ENCODE assay signal across 25 cellular contexts in the genomic region with DNA sequence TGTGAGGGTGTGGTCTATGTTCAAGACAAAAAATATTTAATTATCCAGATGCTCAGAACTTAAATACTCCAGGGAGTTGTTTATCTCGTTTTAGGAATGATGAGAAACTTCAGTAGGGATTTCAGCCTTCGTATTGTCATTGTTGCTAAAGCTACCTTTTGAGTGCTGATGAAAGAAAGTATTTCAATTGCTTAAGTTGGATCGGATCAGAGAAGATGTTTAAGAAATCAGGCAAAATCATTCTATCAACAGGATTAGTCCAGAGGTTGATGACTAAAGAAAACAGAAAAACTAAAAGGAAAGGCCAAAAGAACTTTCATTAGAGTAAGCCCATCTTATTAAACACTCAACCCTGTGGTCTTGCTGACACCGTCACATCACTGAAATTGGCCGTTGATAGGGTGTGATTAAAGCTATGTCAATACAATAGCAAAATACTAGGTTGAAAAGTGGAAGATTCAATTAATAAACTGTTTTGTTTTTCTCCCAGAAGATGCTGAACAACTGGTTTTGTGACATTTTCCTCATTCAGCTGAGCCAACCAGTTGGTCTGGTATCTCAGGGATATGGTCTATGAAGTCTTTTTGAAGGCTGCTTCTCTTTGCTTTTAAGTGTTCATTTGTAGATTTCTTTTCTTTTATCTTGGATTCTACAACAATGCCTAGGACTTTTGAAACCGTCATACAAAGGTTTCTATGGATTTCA.
DNase-seq lines count a peak whose midpoint lies in the region; ATAC-seq and TF ChIP-seq lines count a peak whose summit lies in the region.
"Had no signal": no experiment of that assay in that cellular context is flagged by ENCODE, and none has a peak within 500 bp of the region (broad histone marks: within the 10 kb centered on the region; RNA-seq: fewer than 3 reads in every experiment).

No MANE protein-coding gene starts in this region.

- H2AFZ ChIP-seq in PC-3 (ENCODE audit: low read length) = no peak overlapping the region

- H3K27me3 Mint-ChIP-seq in endodermal cell (ENCODE audit: insufficient read depth) = no peaks in the 10 kb centered on the region

- no peak overlapping the region for H3K4me3 ChIP-seq in PC-3 (ENCODE audit: low read length)
- H3K4me3 ChIP-seq in endodermal cell (ENCODE audit: low read length) = no peak overlapping the region
- H3K4me3 ChIP-seq in effector memory CD4-positive, alpha-beta T cell (ENCODE audit: insufficient read depth, low read depth, low read length, poor library complexity, severe bottlenecking) = no peak overlapping the region
- H3K4me3 ChIP-seq: SK-N-MC had no signal

- no peaks in the 10 kb centered on the region for H3K9me3 Mint-ChIP-seq in endodermal cell

- H3K27ac ChIP-seq in PC-3 (ENCODE audit: low read length) (peak overlapping the region; percentile 16), endodermal cell (ENCODE audit: low read depth, low read length) (no peak overlapping the region)
- no peak overlapping the region for H3K27ac ChIP-seq in effector memory CD4-positive, alpha-beta T cell (ENCODE audit: insufficient read depth, low read length, poor library complexity, severe bottlenecking)
- H3K27ac ChIP-seq: HL-60, RWPE1, SK-N-MC had no signal

- no peak overlapping the region for H3K27ac Mint-ChIP-seq in endodermal cell
- H3K27ac Mint-ChIP-seq: CD4-positive, alpha-beta memory T cell had no signal

- no peaks in the 10 kb centered on the region for H4K20me1 ChIP-seq in PC-3 (ENCODE audit: low read length)

- H3K4me2 ChIP-seq in PC-3 (ENCODE audit: low read length) = peak overlapping the region; percentile 28

- BruUV-seq in PC-3 (replicated peaks; lab: Mats Ljungman, UMichigan) = no TSS peak

- DNase-seq in NCI-H748 (lab: John Stamatoyannopoulos, UW; ENCODE audit: unreplicated experiment) (peak; percentile 26), NCI-H748 treated with DMSO at 0.1 percent for 48 hours (lab: John Stamatoyannopoulos, UW) (no peak), PC-3 (peak; percentile 81), endodermal cell (no peak)
- no peak for DNase-seq in effector memory CD4-positive, alpha-beta T cell
- DNase-seq: 8988T; C1 segment of cervical spinal cord; CD4-positive, alpha-beta memory T cell; COR-L47; DND-41; Karpas-422; NCI-H1105; NCI-H1436 treated with DMSO at 0.1 percent for 48 hours; NCI-H187 treated with DMSO at 0.1 percent for 48 hours; NCI-H2107; NCI-H446; NCI-H524 treated with DMSO at 0.1 percent for 48 hours; SHP77 had no signal

- 86 to 93% methylated on average over 5 to 6 of the region's 6 CpGs for WGBS in endodermal cell (ENCODE audit: insufficient coverage in 1 of 2, insufficient read length in 1 of 2), 2 experiments

- H3K4me1 Mint-ChIP-seq in endodermal cell = peaks cover 4% of the 10 kb centered on the region
- H3K4me1 Mint-ChIP-seq: CD4-positive, alpha-beta memory T cell had no signal

- no peaks in the 10 kb centered on the region for H3K9me2 ChIP-seq in PC-3 (replicated peaks; ENCODE audit: low read length)

- H3K4me1 ChIP-seq in PC-3 (ENCODE audit: insufficient read depth, low read length) = peaks cover 40% of the 10 kb centered on the region
- no peaks in the 10 kb centered on the region for H3K4me1 ChIP-seq in endodermal cell (ENCODE audit: control insufficient read depth, insufficient read depth, low read length)
- no peaks in the 10 kb centered on the region for H3K4me1 ChIP-seq in effector memory CD4-positive, alpha-beta T cell (ENCODE audit: control insufficient read depth, insufficient read depth, low read length, poor library complexity, severe bottlenecking)

- H3K79me2 ChIP-seq in PC-3 (ENCODE audit: low read length) = no peaks in the 10 kb centered on the region

- H3K27me3 ChIP-seq in PC-3 (ENCODE audit: low read length) (no peaks in the 10 kb centered on the region), endodermal cell (ENCODE audit: control insufficient read depth, insufficient read depth, low read length, poor library complexity, severe bottlenecking) (no peaks in the 10 kb centered on the region)
- H3K27me3 ChIP-seq in effector memory CD4-positive, alpha-beta T cell (replicated peaks; ENCODE audit: control insufficient read depth, insufficient read depth, low read length, poor library complexity, severe bottlenecking) = no peaks in the 10 kb centered on the region

- intact Hi-C loops in PC-3 (cut with micrococcal nuclease) = no loop called here

- no peaks in the 10 kb centered on the region for H3K36me3 Mint-ChIP-seq in endodermal cell (ENCODE audit: low read depth)
- H3K36me3 Mint-ChIP-seq: CD4-positive, alpha-beta memory T cell had no signal

- POLR2A ChIA-PET in PC-3 (lab: Charles Lee; ENCODE audit: unreplicated experiment) = no interaction called here

- CTCF ChIA-PET in PC-3 (lab: Charles Lee) = no interaction called here

- H3K4me3 Mint-ChIP-seq in endodermal cell = no peak overlapping the region
- H3K4me3 Mint-ChIP-seq: CD4-positive, alpha-beta memory T cell had no signal

- ATAC-seq in PC-3 = no peak
- peak; percentile 73 for ATAC-seq in esophagus mucosa
- ATAC-seq in HG02759 (IDR thresholded peaks at IDR 0.05; ENCODE audit: unreplicated experiment) = no peak
- ATAC-seq: HepG2, Panc1 had no signal

- H3F3A ChIP-seq in PC-3 (ENCODE audit: low read length, unreplicated experiment) = no peaks in the 10 kb centered on the region

- H3K9ac ChIP-seq in PC-3 (ENCODE audit: low read length) (no peak overlapping the region), endodermal cell (ENCODE audit: extremely low read depth, low read length, poor library complexity, severe bottlenecking) (no peak overlapping the region)

- TF ChIP-seq CTCF in PC-3 (conservative IDR thresholded peaks at IDR 0.05; ENCODE audit: low read depth, low read length) (no peak), endodermal cell (conservative IDR thresholded peaks at IDR 0.05) (no peak)

- no peaks in the 10 kb centered on the region for H3K9me3 ChIP-seq in PC-3 (ENCODE audit: low read length)
- H3K9me3 ChIP-seq in endodermal cell (ENCODE audit: control insufficient read depth, low read length) = no peaks in the 10 kb centered on the region
- no peaks in the 10 kb centered on the region for H3K9me3 ChIP-seq in effector memory CD4-positive, alpha-beta T cell (ENCODE audit: control insufficient read depth, low read length)

- H3K36me3 ChIP-seq in PC-3 (ENCODE audit: low read depth, low read length) = no peaks in the 10 kb centered on the region
- no peaks in the 10 kb centered on the region for H3K36me3 ChIP-seq in endodermal cell (ENCODE audit: control insufficient read depth, insufficient read depth, low read length)
- no peaks in the 10 kb centered on the region for H3K36me3 ChIP-seq in effector memory CD4-positive, alpha-beta T cell (ENCODE audit: control insufficient read depth, insufficient read depth, low read length)

Comparison
In these comparisons a context has a peak if more than half of its experiments do, and no peak if none do; other contexts are left out.
1. DNase-seq: peak in NCI-H748 (single experiment) and PC-3 (single experiment); none in NCI-H748 treated with DMSO at 0.1 percent for 48 hours (single experiment), endodermal cell (single experiment) and effector memory CD4-positive, alpha-beta T cell (0 of 3).